8 cellular contexts compared by ENCODE assay signal in genomic region chr6:131281471-131282270, GRCh38.
DNase-seq lines count a peak whose midpoint lies in the region; ATAC-seq and TF ChIP-seq lines count a peak whose summit lies in the region.

No MANE protein-coding gene starts in this region.

- H3K4me3 Mint-ChIP-seq in CD14-positive monocyte (peak overlapping the region; percentile 70 to 88), osteocyte (ENCODE audit: unreplicated experiment) (no peak overlapping the region)
- peak overlapping the region; percentile 37 for H3K4me3 Mint-ChIP-seq in activated T-helper 2 cell treated with anti-CD3 and anti-CD28 coated beads, Interferon-gamma antibody, Interleukin-2, Interleukin-4, amounts not matched to agents 10 μg/mL and 5 μg/mL and 100 μg/mL, durations not matched to agents 14 hours and 24 hours and 36 hours (ENCODE audit: low read depth)

- H3K36me3 Mint-ChIP-seq in CD14-positive monocyte (peaks cover 7 to 16% of the 10 kb centered on the region in 2 donors), osteocyte (ENCODE audit: unreplicated experiment) (peaks cover 7% of the 10 kb centered on the region)
- H3K36me3 Mint-ChIP-seq in activated T-helper 2 cell treated with anti-CD3 and anti-CD28 coated beads, Interferon-gamma antibody, Interleukin-2, Interleukin-4, amounts not matched to agents 10 μg/mL and 5 μg/mL and 100 μg/mL, durations not matched to agents 14 hours and 24 hours and 36 hours (ENCODE audit: low read depth), result peaks cover 32% of the 10 kb centered on the region

- H3K9ac ChIP-seq in iPS-20b (ENCODE audit: low read depth, low read length), result peak overlapping the region; percentile 55; the same call in 1 of the 2 replicates

- peak overlapping the region; percentile 78 for H3K27ac ChIP-seq in iPS-20b (ENCODE audit: low read length)

- H3K27ac Mint-ChIP-seq in CD14-positive monocyte, result peak overlapping the region in 5 of 7 donors; percentile 24 to 74 (median 51)
- peak overlapping the region; percentile 73 for H3K27ac Mint-ChIP-seq in activated T-helper 2 cell treated with anti-CD3 and anti-CD28 coated beads, Interferon-gamma antibody, Interleukin-2, Interleukin-4, amounts not matched to agents 10 μg/mL and 5 μg/mL and 100 μg/mL, durations not matched to agents 14 hours and 24 hours and 36 hours
- H3K27ac Mint-ChIP-seq in osteocyte (ENCODE audit: unreplicated experiment), result no peak overlapping the region

- ATAC-seq in HG02870 (IDR thresholded peaks at IDR 0.05; ENCODE audit: unreplicated experiment), result no peak

- no peaks in the 10 kb centered on the region for H3K27me3 ChIP-seq in iPS-20b (ENCODE audit: insufficient read depth, low read length)

- peak overlapping the region; percentile 6 for H3K4me3 ChIP-seq in iPS-20b (ENCODE audit: low read length)

- H3K9me3 ChIP-seq in iPS-20b (ENCODE audit: insufficient read depth, low read depth, low read length), result no peaks in the 10 kb centered on the region

- peaks cover 19% of the 10 kb centered on the region for H3K4me1 ChIP-seq in iPS-20b (ENCODE audit: insufficient read depth, low read length)

- DNase-seq in CD14-positive monocyte (ENCODE audit: low spot score), result no peak
- peak; percentile 46 to 92 for DNase-seq in NOMO-1 (lab: John Stamatoyannopoulos, UW; ENCODE audit: unreplicated experiment in 2 of 2)
- peak; percentile 58 for DNase-seq in activated T-helper 2 cell treated with anti-CD3 and anti-CD28 coated beads, Interferon-gamma antibody, Interleukin-2, Interleukin-4, amounts not matched to agents 10 μg/mL and 5 μg/mL and 100 μg/mL, durations not matched to agents 14 hours and 24 hours and 36 hours (ENCODE audit: low spot score)
- peak; percentile 19 to 36 for DNase-seq in stimulated activated CD4-positive, alpha-beta T cell treated with anti-CD3 and anti-CD28 coated beads, Interleukin-2, amount 100 ng/mL, for 48 hours
- DNase-seq in osteocyte (ENCODE audit: extremely low spot score, unreplicated experiment), result no peak
- no peak for DNase-seq in glomerular visceral epithelial cell (ENCODE audit: extremely low spot score)

- no peaks in the 10 kb centered on the region for H3K36me3 ChIP-seq in iPS-20b (ENCODE audit: insufficient read depth, low read depth, low read length)

- intact Hi-C loops in CD14-positive monocyte (cut with micrococcal nuclease), result no loop called here
- intact Hi-C loops in activated T-helper 2 cell treated with anti-CD3 and anti-CD28 coated beads, Interferon-gamma antibody, Interleukin-2, Interleukin-4, amounts not matched to agents 10 μg/mL and 5 μg/mL and 100 μg/mL, durations not matched to agents 14 hours and 24 hours and 36 hours (cut with micrococcal nuclease), result loop anchor here (5.0 kb wide), 1 partner anchor 506 kb away; no protein-coding TSS in a partner anchor

- H3K27me3 Mint-ChIP-seq in CD14-positive monocyte (ENCODE audit: low read depth in 3 of 3), result no peaks in the 10 kb centered on the region
- H3K27me3 Mint-ChIP-seq in activated T-helper 2 cell treated with anti-CD3 and anti-CD28 coated beads, Interferon-gamma antibody, Interleukin-2, Interleukin-4, amounts not matched to agents 10 μg/mL and 5 μg/mL and 100 μg/mL, durations not matched to agents 14 hours and 24 hours and 36 hours (ENCODE audit: low read depth), result no peaks in the 10 kb centered on the region
- no peaks in the 10 kb centered on the region for H3K27me3 Mint-ChIP-seq in osteocyte (ENCODE audit: unreplicated experiment)

- peaks cover 15% of the 10 kb centered on the region for H3K4me1 Mint-ChIP-seq in CD14-positive monocyte
- H3K4me1 Mint-ChIP-seq in activated T-helper 2 cell treated with anti-CD3 and anti-CD28 coated beads, Interferon-gamma antibody, Interleukin-2, Interleukin-4, amounts not matched to agents 10 μg/mL and 5 μg/mL and 100 μg/mL, durations not matched to agents 14 hours and 24 hours and 36 hours (ENCODE audit: low read depth), result peaks cover 16% of the 10 kb centered on the region
- no peaks in the 10 kb centered on the region for H3K4me1 Mint-ChIP-seq in osteocyte (ENCODE audit: unreplicated experiment)

- H3K9me3 Mint-ChIP-seq in CD14-positive monocyte (peaks cover 2 to 8% (median 4%) of the 10 kb centered on the region in 7 donors), osteocyte (ENCODE audit: unreplicated experiment) (no peaks in the 10 kb centered on the region)
- H3K9me3 Mint-ChIP-seq in activated T-helper 2 cell treated with anti-CD3 and anti-CD28 coated beads, Interferon-gamma antibody, Interleukin-2, Interleukin-4, amounts not matched to agents 10 μg/mL and 5 μg/mL and 100 μg/mL, durations not matched to agents 14 hours and 24 hours and 36 hours, result no peaks in the 10 kb centered on the region

- no peak for TF ChIP-seq CTCF in CD14-positive monocyte (IDR thresholded peaks at IDR 0.05)
- TF ChIP-seq CTCF in osteocyte (IDR thresholded peaks at IDR 0.05), result no peak

Comparison
In these comparisons a context has a peak if more than half of its experiments do, and no peak if none do; other contexts are left out.
1. DNase-seq: peak in NOMO-1 (2 of 2), activated T-helper 2 cell treated with anti-CD3 and anti-CD28 coated beads, Interferon-gamma antibody, Interleukin-2, Interleukin-4, amounts not matched to agents 10 μg/mL and 5 μg/mL and 100 μg/mL, durations not matched to agents 14 hours and 24 hours and 36 hours (single experiment) and stimulated activated CD4-positive, alpha-beta T cell treated with anti-CD3 and anti-CD28 coated beads, Interleukin-2, amount 100 ng/mL, for 48 hours (2 of 2); none in CD14-positive monocyte (single experiment), osteocyte (single experiment) and glomerular visceral epithelial cell (single experiment).